Comparison of ENCODE assay signal across 8 cellular contexts in genomic region chr11:17077240-17077519, GRCh38. TPM values are rescaled to one million over a fixed set of nuclear protein-coding genes. Genes with fewer than 3 reads are reported as not detected.
A peak's percentile ranks its signal among the peaks of the same experiment; 100 is the strongest.
DNase-seq lines count a peak whose midpoint lies in the region; ATAC-seq lines count a peak whose summit lies in the region.

No MANE protein-coding gene starts in this region.

- no peak for DNase-seq in activated CD8-positive, alpha-beta memory T cell treated with anti-CD3 and anti-CD28 coated beads, Interleukin-2, amount 10 ng/mL, durations not matched to agents 7 days and 5 days
- no peak for DNase-seq in activated CD8-positive, alpha-beta memory T cell treated with anti-CD3 and anti-CD28 coated beads, Interleukin-2, amount 50 U/mL, for 4 hours
- DNase-seq in activated T-helper 1 cell treated with Interleukin-2 at 50 U/mL for 16 hours (ENCODE audit: low read depth) (peak; percentile 19), left ventricle myocardium superior (no peak), AG20443 (ENCODE audit: low spot score) (no peak), cortex of kidney (lab: John Stamatoyannopoulos, UW) (no peak)

- peak overlapping the region; percentile 96 to 99 (median 97) for H3K4me3 ChIP-seq in skeletal muscle tissue (ENCODE audit: low read length in 3 of 3)

- H3K4me1 Mint-ChIP-seq in activated CD8-positive, alpha-beta memory T cell treated with anti-CD3 and anti-CD28 coated beads, Interleukin-2, amount 10 ng/mL, durations not matched to agents 7 days and 5 days: peaks cover 40% of the 10 kb centered on the region

- ATAC-seq in activated CD8-positive, alpha-beta memory T cell treated with anti-CD3 and anti-CD28 coated beads, Interleukin-2, amount 10 ng/mL, durations not matched to agents 7 days and 5 days: peak; percentile 15
- ATAC-seq in HG03066 (IDR thresholded peaks at IDR 0.05; ENCODE audit: low read depth, unreplicated experiment) (peak; percentile 11), left ventricle myocardium superior (peak; percentile 39)

- H3K9ac ChIP-seq in skeletal muscle tissue (ENCODE audit: low read depth in 1 of 3, low read length in 3 of 3): peak overlapping the region; percentile 97 to 99 (median 99)

- H3K27me3 ChIP-seq in skeletal muscle tissue (ENCODE audit: control insufficient read depth in 3 of 3, insufficient read depth in 3 of 3, low read length in 3 of 3): no peaks in the 10 kb centered on the region

- H3K27ac ChIP-seq in skeletal muscle tissue (ENCODE audit: low read depth, low read length): peak overlapping the region; percentile 96

- H3K4me3 Mint-ChIP-seq in activated CD8-positive, alpha-beta memory T cell treated with anti-CD3 and anti-CD28 coated beads, Interleukin-2, amount 10 ng/mL, durations not matched to agents 7 days and 5 days: peak overlapping the region; percentile 98

- H3K9me3 Mint-ChIP-seq in activated CD8-positive, alpha-beta memory T cell treated with anti-CD3 and anti-CD28 coated beads, Interleukin-2, amount 10 ng/mL, durations not matched to agents 7 days and 5 days (ENCODE audit: low read depth): no peaks in the 10 kb centered on the region

- intact Hi-C loops in left ventricle myocardium superior (cut with micrococcal nuclease): no loop called here

- CTCF ChIA-PET in activated CD8-positive, alpha-beta memory T cell treated with anti-CD3 and anti-CD28 coated beads, Interleukin-2, amount 10 ng/mL, durations not matched to agents 7 days and 5 days (lab: Charles Lee): interaction anchor here (0.6 to 1.7 kb wide), 3 partner anchors 14 to 187 kb away, joined by 3 to 8 read pairs (median 3); no protein-coding TSS in a partner anchor

- peaks cover 39% of the 10 kb centered on the region for H3K36me3 Mint-ChIP-seq in activated CD8-positive, alpha-beta memory T cell treated with anti-CD3 and anti-CD28 coated beads, Interleukin-2, amount 10 ng/mL, durations not matched to agents 7 days and 5 days

- peak overlapping the region; percentile 98 for H3K27ac Mint-ChIP-seq in activated CD8-positive, alpha-beta memory T cell treated with anti-CD3 and anti-CD28 coated beads, Interleukin-2, amount 10 ng/mL, durations not matched to agents 7 days and 5 days

- no peaks in the 10 kb centered on the region for H3K9me3 ChIP-seq in skeletal muscle tissue (ENCODE audit: control insufficient read depth in 3 of 3, low read length in 3 of 3)

- peaks cover 19 to 30% (median 21%) of the 10 kb centered on the region in 3 donors for H3K4me1 ChIP-seq in skeletal muscle tissue (ENCODE audit: control insufficient read depth in 3 of 3, insufficient read depth in 3 of 3, low read length in 3 of 3)

- peaks cover 20 to 26% (median 25%) of the 10 kb centered on the region in 3 donors for H3K36me3 ChIP-seq in skeletal muscle tissue (ENCODE audit: control insufficient read depth in 3 of 3, insufficient read depth in 3 of 3, low read length in 3 of 3)

- no peaks in the 10 kb centered on the region for H3K27me3 Mint-ChIP-seq in activated CD8-positive, alpha-beta memory T cell treated with anti-CD3 and anti-CD28 coated beads, Interleukin-2, amount 10 ng/mL, durations not matched to agents 7 days and 5 days

RNA-seq across cellular contexts. Expression of gene RPS13, which starts 0.3 kb away (rescaled TPM):
- 100 to 1,000 TPM; 683 to 883 TPM for total RNA-seq in activated CD8-positive, alpha-beta memory T cell treated with anti-CD3 and anti-CD28 coated beads, Interleukin-2, amount 10 ng/mL, durations not matched to agents 7 days and 5 days
- total RNA-seq in left ventricle myocardium superior (789 TPM), skeletal muscle tissue (3,269 TPM)
